27 cellular contexts compared by ENCODE assay signal in genomic region chr17:57245786-57246185, GRCh38.
"Had no signal": no experiment of that assay in that cellular context is flagged by ENCODE, and none has a peak within 500 bp of the region (broad histone marks: within the 10 kb centered on the region; RNA-seq: fewer than 3 reads in every experiment).

No MANE protein-coding gene starts in this region.

- ATAC-seq: natural killer cell; pancreas; psoas muscle; right cardiac atrium; right lobe of liver; stimulated activated effector memory CD8-positive, alpha-beta T cell treated with anti-CD3 and anti-CD28 coated beads, Interleukin-12 subunit alpha, Interleukin-12 subunit beta, amount 100 ng/mL, for 72 hours; stimulated activated naive B cell treated with anti-CD40 and anti-IgM and Interleukin-4, amounts not matched to agents 10 μg/mL and 1 μg/mL and 100 μg/mL, for 72 hours had no signal

- H3K27ac ChIP-seq: neutrophil, pancreas, psoas muscle, right lobe of liver, sigmoid colon, stomach, thoracic aorta, thyroid gland, tibial nerve, upper lobe of left lung, vagina had no signal

- H3K4me3 ChIP-seq: pancreas, psoas muscle, right lobe of liver, sigmoid colon, stomach, thoracic aorta, thyroid gland, tibial nerve, upper lobe of left lung, vagina had no signal

- H3K4me1 ChIP-seq: pancreas, right lobe of liver, sigmoid colon, tibial nerve, vagina had no signal

- H3K9me3 ChIP-seq: neutrophil, pancreas, right lobe of liver, sigmoid colon, stomach, thoracic aorta, thyroid gland, upper lobe of left lung, vagina had no signal

- H3K9me3 Mint-ChIP-seq: natural killer cell had no signal

- H3K36me3 Mint-ChIP-seq: natural killer cell; stimulated activated effector memory CD8-positive, alpha-beta T cell treated with anti-CD3 and anti-CD28 coated beads, Interleukin-12 subunit alpha, Interleukin-12 subunit beta, amount 100 ng/mL, for 72 hours had no signal

- H3K27ac Mint-ChIP-seq: natural killer cell; nephron; progenitor cell of endocrine pancreas; stimulated activated effector memory CD8-positive, alpha-beta T cell treated with anti-CD3 and anti-CD28 coated beads, Interleukin-12 subunit alpha, Interleukin-12 subunit beta, amount 100 ng/mL, for 72 hours; stimulated activated naive B cell treated with anti-CD40 and anti-IgM and Interleukin-4, amounts not matched to agents 10 μg/mL and 1 μg/mL and 100 μg/mL, for 72 hours; stimulated activated naive CD8-positive, alpha-beta T cell treated with anti-CD3 and anti-CD28 coated beads, Interleukin-15, Interleukin-2, amounts not matched to agents 100 ng/mL and 50 ng/mL, for 24 hours had no signal

- H3K4me3 Mint-ChIP-seq: natural killer cell; nephron; stimulated activated effector memory CD8-positive, alpha-beta T cell treated with anti-CD3 and anti-CD28 coated beads, Interleukin-12 subunit alpha, Interleukin-12 subunit beta, amount 100 ng/mL, for 72 hours; stimulated activated naive B cell treated with anti-CD40 and anti-IgM and Interleukin-4, amounts not matched to agents 10 μg/mL and 1 μg/mL and 100 μg/mL, for 72 hours; stimulated activated naive CD8-positive, alpha-beta T cell treated with anti-CD3 and anti-CD28 coated beads, Interleukin-15, Interleukin-2, amounts not matched to agents 100 ng/mL and 50 ng/mL, for 24 hours had no signal

- H3K27me3 ChIP-seq: pancreas, right lobe of liver, sigmoid colon, stomach, thyroid gland, tibial nerve, upper lobe of left lung, vagina had no signal

- DNase-seq: natural killer cell; nucleus accumbens; pancreas; posterior cingulate gyrus; psoas muscle; right lobe of liver; sigmoid colon; small intestine; stimulated activated CD4-positive, alpha-beta T cell treated with anti-CD3 and anti-CD28 coated beads, Interleukin-15, amount 100 ng/mL, for 24 hours; stimulated activated CD4-positive, alpha-beta T cell treated with anti-CD3 and anti-CD28 coated beads, Interleukin-2, amount 100 ng/mL, for 24 hours; stimulated activated CD4-positive, alpha-beta T cell treated with anti-CD3 and anti-CD28 coated beads, Interleukin-2, amount 100 ng/mL, for 48 hours; stimulated activated CD4-positive, alpha-beta T cell treated with anti-CD3 and anti-CD28 coated beads, Interleukin-4, amount 100 ng/mL, for 24 hours; stimulated activated naive B cell treated with anti-CD40 and anti-IgM and Interleukin-4, amounts not matched to agents 10 μg/mL and 1 μg/mL and 100 μg/mL, for 72 hours; stimulated activated naive CD4-positive, alpha-beta T cell treated with Interleukin-2 at 50 U/mL for 16 hours; stomach; thyroid gland; trophoblast cell; upper lobe of left lung had no signal

- H3K36me3 ChIP-seq: neutrophil, pancreas, right lobe of liver, sigmoid colon, stomach, thoracic aorta, thyroid gland, tibial nerve, upper lobe of left lung, vagina had no signal
